Comparison of ENCODE assay signal across 1 cellular context in the genomic region with DNA sequence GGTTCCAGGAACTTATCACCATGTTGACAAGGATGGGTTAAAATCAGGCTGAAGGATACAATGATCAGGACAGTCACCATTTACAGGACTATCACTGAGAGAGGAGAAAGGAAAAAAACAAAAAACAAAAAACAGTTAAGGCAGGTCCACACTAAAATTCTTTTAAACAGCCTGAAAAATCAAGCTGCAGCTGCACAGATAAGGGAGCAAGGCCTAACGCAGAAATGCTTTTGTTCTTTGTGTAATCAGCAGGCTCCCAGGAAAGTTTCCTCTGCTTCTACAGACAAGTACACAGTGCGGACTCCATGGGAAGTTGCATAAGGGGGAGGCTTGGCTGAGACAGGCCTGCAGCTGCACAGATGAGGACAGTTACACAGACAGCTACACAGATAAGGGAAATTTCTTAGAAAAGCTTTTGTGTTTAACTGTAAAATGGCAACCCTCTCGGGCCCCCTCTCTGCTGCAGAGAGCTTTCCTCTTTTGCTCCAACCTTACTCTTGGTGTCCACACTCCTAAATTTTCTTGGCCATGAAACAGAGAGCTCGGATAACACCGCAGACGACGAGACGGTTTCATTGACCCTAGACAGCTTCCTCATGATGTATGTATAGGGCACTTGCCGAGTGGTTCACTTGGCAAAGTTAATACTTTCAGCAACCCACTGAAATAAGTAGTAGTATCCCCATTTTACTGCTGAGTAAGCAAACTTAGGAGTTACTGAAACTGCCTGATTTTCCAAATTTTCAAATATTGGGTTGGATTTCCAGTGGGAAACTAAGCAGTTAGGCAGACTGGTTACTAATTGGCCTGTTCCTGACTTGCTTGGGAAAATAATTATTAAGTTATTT.
TF ChIP-seq lines count a peak whose summit lies in the region.

No MANE protein-coding gene starts in this region.

TF ChIP-seq in HepG2, 621 proteins besides CTCF, POLR2A, EP300 and RAD21 (continued from another document and continues in another):
- TF ChIP-seq, protein P1, sequence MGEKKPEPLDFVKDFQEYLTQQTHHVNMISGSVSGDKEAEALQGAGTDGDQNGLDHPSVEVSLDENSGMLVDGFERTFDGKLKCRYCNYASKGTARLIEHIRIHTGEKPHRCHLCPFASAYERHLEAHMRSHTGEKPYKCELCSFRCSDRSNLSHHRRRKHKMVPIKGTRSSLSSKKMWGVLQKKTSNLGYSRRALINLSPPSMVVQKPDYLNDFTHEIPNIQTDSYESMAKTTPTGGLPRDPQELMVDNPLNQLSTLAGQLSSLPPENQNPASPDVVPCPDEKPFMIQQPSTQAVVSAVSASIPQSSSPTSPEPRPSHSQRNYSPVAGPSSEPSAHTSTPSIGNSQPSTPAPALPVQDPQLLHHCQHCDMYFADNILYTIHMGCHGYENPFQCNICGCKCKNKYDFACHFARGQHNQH (CRISPR knock-in tag; IDR thresholded peaks at IDR 0.05) = peak; percentile 89
- no peak for TF ChIP-seq CREBL2 (CRISPR knock-in tag; IDR thresholded peaks at IDR 0.05; ENCODE audit: borderline replicate concordance)
- TF ChIP-seq RCOR2 (CRISPR knock-in tag; IDR thresholded peaks at IDR 0.05) = peak; percentile 44; the same call in 1 of the 2 replicates
- TF ChIP-seq NCOR1 (IDR thresholded peaks at IDR 0.05; ENCODE audit: borderline replicate concordance, low read length) = no peak
- TF ChIP-seq BORCS8-MEF2B (CRISPR knock-in tag; IDR thresholded peaks at IDR 0.05) = no peak
- TF ChIP-seq NFIC (IDR thresholded peaks at IDR 0.05; ENCODE audit: low read length) = 0 out of 2 replicates have a peak, but pooled peaks have one; percentile 39
- no peak for TF ChIP-seq ZNF713 (CRISPR knock-in tag; IDR thresholded peaks at IDR 0.05)
- no peak for TF ChIP-seq PTBP1 (IDR thresholded peaks at IDR 0.05; ENCODE audit: low read depth, low read length, poor library complexity, severe bottlenecking)
- TF ChIP-seq ZBTB20 (CRISPR knock-in tag; IDR thresholded peaks at IDR 0.05; ENCODE audit: borderline replicate concordance, low read depth) = peak; percentile 55; the same call in 1 of the 2 replicates
- TF ChIP-seq ZFP36L1 (CRISPR knock-in tag; IDR thresholded peaks at IDR 0.05) = no peak
- TF ChIP-seq ETV6 (CRISPR knock-in tag; conservative IDR thresholded peaks at IDR 0.05) = no peak
- TF ChIP-seq PAF1 (CRISPR knock-in tag; IDR thresholded peaks at IDR 0.05) = no peak
- no peak for TF ChIP-seq ZSCAN22 (CRISPR knock-in tag; IDR thresholded peaks at IDR 0.05)
- no peak for TF ChIP-seq ZNF3 (CRISPR knock-in tag; IDR thresholded peaks at IDR 0.05)
- TF ChIP-seq ZUFSP (CRISPR knock-in tag; IDR thresholded peaks at IDR 0.05; ENCODE audit: borderline replicate concordance) = no peak
- TF ChIP-seq HCFC1 (IDR thresholded peaks at IDR 0.05; ENCODE audit: low read depth, low read length) = no peak
- no peak for TF ChIP-seq ZNF83 (CRISPR knock-in tag; IDR thresholded peaks at IDR 0.05; ENCODE audit: borderline replicate concordance)
- TF ChIP-seq FOXK1 (CRISPR knock-in tag; IDR thresholded peaks at IDR 0.05; ENCODE audit: borderline replicate concordance, low read depth) = peak; percentile 71; the same call in 1 of the 2 replicates
- peak; percentile 72 for TF ChIP-seq TCF7 (IDR thresholded peaks at IDR 0.05; ENCODE audit: low read depth)
- no peak; the same call in 1 of the 2 replicates for TF ChIP-seq NKX3-1 (CRISPR knock-in tag; IDR thresholded peaks at IDR 0.05)
- TF ChIP-seq NFYB (CRISPR knock-in tag; IDR thresholded peaks at IDR 0.05) = no peak
- no peak for TF ChIP-seq ZNF432 (CRISPR knock-in tag; IDR thresholded peaks at IDR 0.05; ENCODE audit: borderline replicate concordance)
- TF ChIP-seq PREB (CRISPR knock-in tag; IDR thresholded peaks at IDR 0.05) = no peak
- TF ChIP-seq ZNF7 (CRISPR knock-in tag; IDR thresholded peaks at IDR 0.05) = no peak
- TF ChIP-seq PHF21A (CRISPR knock-in tag; IDR thresholded peaks at IDR 0.05) = no peak
- TF ChIP-seq ZNF326 (CRISPR knock-in tag; IDR thresholded peaks at IDR 0.05; ENCODE audit: borderline replicate concordance) = no peak
- TF ChIP-seq, protein P2, sequence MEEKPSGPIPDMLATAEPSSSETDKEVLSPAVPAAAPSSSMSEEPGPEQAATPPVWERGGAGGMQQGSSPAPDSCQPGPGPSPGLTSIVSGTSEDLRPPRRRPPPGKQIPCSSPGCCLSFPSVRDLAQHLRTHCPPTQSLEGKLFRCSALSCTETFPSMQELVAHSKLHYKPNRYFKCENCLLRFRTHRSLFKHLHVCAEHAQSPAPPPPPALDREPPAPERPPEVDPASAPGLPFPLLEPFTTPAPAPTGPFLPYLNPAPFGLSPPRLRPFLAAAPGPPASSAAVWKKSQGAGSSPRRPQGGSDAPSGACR (CRISPR knock-in tag; IDR thresholded peaks at IDR 0.05) = no peak
- no peak for TF ChIP-seq ZNF574 (CRISPR knock-in tag; IDR thresholded peaks at IDR 0.05)
- TF ChIP-seq ZNF891 (CRISPR knock-in tag; IDR thresholded peaks at IDR 0.05) = no peak
- no peak for TF ChIP-seq ZNF350 (CRISPR knock-in tag; IDR thresholded peaks at IDR 0.05; ENCODE audit: borderline replicate concordance, low read depth)
- no peak for TF ChIP-seq ZNF280B (CRISPR knock-in tag; IDR thresholded peaks at IDR 0.05; ENCODE audit: borderline replicate concordance)
- 0 out of 2 replicates have a peak, but pooled peaks have one; percentile 35 for TF ChIP-seq PPARG (CRISPR knock-in tag; conservative IDR thresholded peaks at IDR 0.05)
- no peak for TF ChIP-seq ZSCAN30 (CRISPR knock-in tag; IDR thresholded peaks at IDR 0.05)
- TF ChIP-seq, protein P3, sequence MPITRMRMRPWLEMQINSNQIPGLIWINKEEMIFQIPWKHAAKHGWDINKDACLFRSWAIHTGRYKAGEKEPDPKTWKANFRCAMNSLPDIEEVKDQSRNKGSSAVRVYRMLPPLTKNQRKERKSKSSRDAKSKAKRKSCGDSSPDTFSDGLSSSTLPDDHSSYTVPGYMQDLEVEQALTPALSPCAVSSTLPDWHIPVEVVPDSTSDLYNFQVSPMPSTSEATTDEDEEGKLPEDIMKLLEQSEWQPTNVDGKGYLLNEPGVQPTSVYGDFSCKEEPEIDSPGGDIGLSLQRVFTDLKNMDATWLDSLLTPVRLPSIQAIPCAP (CRISPR knock-in tag; IDR thresholded peaks at IDR 0.05; ENCODE audit: low read depth) = no peak
- no peak for TF ChIP-seq ZNF256 (CRISPR knock-in tag; conservative IDR thresholded peaks at IDR 0.05)
- TF ChIP-seq KDM1A (CRISPR knock-in tag; IDR thresholded peaks at IDR 0.05) = no peak
- no peak for TF ChIP-seq GRHL1 (CRISPR knock-in tag; conservative IDR thresholded peaks at IDR 0.05)
- TF ChIP-seq ZFYVE20 (CRISPR knock-in tag; IDR thresholded peaks at IDR 0.05; ENCODE audit: borderline replicate concordance, low read depth) = no peak
